Comparison of ENCODE assay signal across 8 cellular contexts in genomic region chr5:1523793-1524480, GRCh38. TPM values are rescaled to one million over a fixed set of nuclear protein-coding genes. Genes with fewer than 3 reads are reported as not detected.
DNase-seq lines count a peak whose midpoint lies in the region; ATAC-seq, FAIRE-seq and TF ChIP-seq lines count a peak whose summit lies in the region.

Gene LPCAT1 (minus strand): TSS chr5:1523960. CDS start chr5:1523844, 116 bp downstream.

- H3K4me3 ChIP-seq in ACC112 (ENCODE audit: low read depth, low read length) (peak within 1 kb of the TSS; percentile 92), kidney (ENCODE audit: low read length in 2 of 2) (peak within 1 kb of the TSS; percentile 42 to 53)

- H2AFZ ChIP-seq in ACC112 (ENCODE audit: low read length, unreplicated experiment): peak within 1 kb of the TSS; percentile 83

- ATAC-seq in GM18867 (IDR thresholded peaks at IDR 0.05; ENCODE audit: unreplicated experiment) (peak; percentile 76), HG03066 (IDR thresholded peaks at IDR 0.05; ENCODE audit: low read depth, unreplicated experiment) (peak; percentile 77)
- peak; percentile 81 to 82 for ATAC-seq in activated CD4-positive, CD25-positive, alpha-beta regulatory T cell treated with anti-CD3 and anti-CD28 coated beads, Interleukin-2, amount 50 U/mL, for 24 hours
- peak; percentile 69 for ATAC-seq in central memory CD8-positive, alpha-beta T cell (replicated peaks; ENCODE audit: extremely low read depth, poor library complexity, severe bottlenecking)

- H3K79me2 ChIP-seq in ACC112 (ENCODE audit: control insufficient read depth, insufficient read depth, low read length, unreplicated experiment): peaks cover 46% of the 10 kb centered on the region

- peaks cover 13% of the 10 kb centered on the region for H3K4me1 ChIP-seq in ACC112 (ENCODE audit: control insufficient read depth, insufficient read depth, low read length, unreplicated experiment)
- peaks cover 0 to 7% of the 10 kb centered on the region in 2 donors for H3K4me1 ChIP-seq in kidney (ENCODE audit: control insufficient read depth in 1 of 2, insufficient read depth in 1 of 2, low read depth in 1 of 2, low read length in 2 of 2)

- H3K27ac Mint-ChIP-seq in central memory CD8-positive, alpha-beta T cell (ENCODE audit: low read depth): peak within 1 kb of the TSS; percentile 97

- H3K36me3 ChIP-seq in ACC112 (ENCODE audit: insufficient read depth, low read length) (no peaks in the 10 kb centered on the region; the same call in 1 of the 2 replicates), kidney (ENCODE audit: control insufficient read depth in 1 of 2, insufficient read depth in 2 of 2, low read length in 2 of 2) (peaks cover 4% of the 10 kb centered on the region in 2 donors)

- no peaks in the 10 kb centered on the region for H3K27me3 Mint-ChIP-seq in central memory CD8-positive, alpha-beta T cell

- H3K4me3 Mint-ChIP-seq in central memory CD8-positive, alpha-beta T cell: peak within 1 kb of the TSS; percentile 98

- peak within 1 kb of the TSS; percentile 34 to 43 for H3K9ac ChIP-seq in kidney (ENCODE audit: low read length in 2 of 2)

- FAIRE-seq in kidney (lab: Jason Lieb, UNC): no peak

- no peak for TF ChIP-seq CTCF in kidney (IDR thresholded peaks at IDR 0.05; ENCODE audit: borderline replicate concordance, extremely low read depth, insufficient read depth)

- H3K27ac ChIP-seq in ACC112 (ENCODE audit: low read depth, low read length) (peak within 1 kb of the TSS; percentile 82), kidney (ENCODE audit: low read depth in 2 of 2, low read length in 2 of 2) (peak within 1 kb of the TSS; percentile 57 to 85)

- peaks cover 40% of the 10 kb centered on the region for H3K4me1 Mint-ChIP-seq in central memory CD8-positive, alpha-beta T cell

- peak; percentile 73 for DNase-seq in NCI-H2171 treated with DMSO at 0.1 percent for 48 hours (lab: John Stamatoyannopoulos, UW)
- DNase-seq in central memory CD8-positive, alpha-beta T cell (ENCODE audit: low spot score in 2 of 2): peak; percentile 57 to 69
- DNase-seq in kidney: peak; percentile 94
- DNase-seq in stimulated activated CD4-positive, alpha-beta T cell treated with anti-CD3 and anti-CD28 coated beads, Interleukin-15, amount 100 ng/mL, for 1 hour (ENCODE audit: low read depth in 1 of 2, low spot score in 1 of 2): peak; percentile 57 to 74

- H3K36me3 Mint-ChIP-seq in central memory CD8-positive, alpha-beta T cell (ENCODE audit: insufficient read depth): peaks cover 28% of the 10 kb centered on the region

- no peaks in the 10 kb centered on the region for H3K9me3 Mint-ChIP-seq in central memory CD8-positive, alpha-beta T cell

- no peaks in the 10 kb centered on the region for H3K27me3 ChIP-seq in ACC112 (ENCODE audit: insufficient read depth, low read length)

- intact Hi-C loops in kidney (cut with DNase I): no loop called here

- no peaks in the 10 kb centered on the region for H3K9me3 ChIP-seq in kidney (ENCODE audit: control insufficient read depth in 1 of 2, low read length in 2 of 2)

RNA-seq across cellular contexts. Expression of gene LPCAT1, which starts in this region (rescaled TPM):
- 46.5 TPM for total RNA-seq in kidney
- polyA plus RNA-seq in kidney (ENCODE audit: insufficient read depth, low read depth, low replicate concordance): 22.2 TPM

Comparison
In these comparisons a context has a peak if more than half of its experiments do, and no peak if none do; other contexts are left out.
1. Peak in every context shown above with its lines: DNase-seq, ATAC-seq, H3K4me3 ChIP-seq and H3K27ac ChIP-seq.